14 cellular contexts compared by ENCODE assay signal in the genomic region with DNA sequence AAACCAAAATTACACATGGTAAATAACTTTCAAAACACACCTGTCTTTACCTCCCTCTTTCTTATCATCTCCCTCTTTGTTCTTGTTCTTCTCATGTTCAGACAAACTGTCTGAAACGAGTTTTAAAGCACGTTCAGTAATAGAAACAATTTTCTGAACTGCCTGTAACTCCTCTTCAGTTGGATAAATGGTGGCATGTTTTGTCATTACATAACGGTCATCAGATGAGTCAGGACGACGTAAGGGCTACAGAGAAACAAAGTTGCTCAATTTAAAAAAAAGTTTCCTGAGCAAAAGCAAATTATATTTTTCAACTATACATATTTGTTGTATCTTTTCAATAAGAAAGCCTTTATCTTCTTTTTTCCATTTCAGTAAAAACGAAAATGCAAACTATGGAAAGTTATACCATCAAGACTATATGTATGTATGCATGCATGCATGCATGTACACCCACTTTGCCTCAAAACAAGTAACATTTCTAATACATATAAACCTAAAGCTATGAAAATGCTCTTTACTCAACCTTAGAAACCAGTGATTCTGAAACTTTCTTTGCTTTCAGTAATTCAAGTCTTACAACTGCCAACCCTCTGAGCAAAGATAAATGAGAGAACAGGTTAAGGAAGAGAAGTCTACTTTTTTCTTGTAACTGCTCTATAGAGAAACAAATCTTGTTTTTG. TPM values are rescaled to one million over a fixed set of nuclear protein-coding genes. Genes with fewer than 3 reads are reported as not detected.
DNase-seq lines count a peak whose midpoint lies in the region; ATAC-seq and TF ChIP-seq lines count a peak whose summit lies in the region.
"Had no signal": no experiment of that assay in that cellular context is flagged by ENCODE, and none has a peak within 500 bp of the region (broad histone marks: within the 10 kb centered on the region; RNA-seq: fewer than 3 reads in every experiment).

No MANE protein-coding gene starts in this region.

- H3K36me3 Mint-ChIP-seq in activated naive CD8-positive, alpha-beta T cell treated with anti-CD3 and anti-CD28 coated beads, Interleukin-2, amount 10 ng/mL, durations not matched to agents 7 days and 5 days = peaks cover 31% of the 10 kb centered on the region

- H3K4me1 Mint-ChIP-seq in activated naive CD8-positive, alpha-beta T cell treated with anti-CD3 and anti-CD28 coated beads, Interleukin-2, amount 10 ng/mL, durations not matched to agents 7 days and 5 days = peaks cover 2% of the 10 kb centered on the region

- POLR2A ChIA-PET in activated naive CD8-positive, alpha-beta T cell treated with anti-CD3 and anti-CD28 coated beads, Interleukin-2, amount 10 ng/mL, durations not matched to agents 7 days and 5 days (lab: Charles Lee) = no interaction called here

- no peak for TF ChIP-seq CTCF in AG09309 (IDR thresholded peaks at IDR 0.05; ENCODE audit: control insufficient read depth, insufficient read depth, low read depth, low read length, missing control alignments)

- H3K27ac Mint-ChIP-seq in activated naive CD8-positive, alpha-beta T cell treated with anti-CD3 and anti-CD28 coated beads, Interleukin-2, amount 10 ng/mL, durations not matched to agents 7 days and 5 days = peak overlapping the region; percentile 58

- no peaks in the 10 kb centered on the region for H3K27me3 Mint-ChIP-seq in activated naive CD8-positive, alpha-beta T cell treated with anti-CD3 and anti-CD28 coated beads, Interleukin-2, amount 10 ng/mL, durations not matched to agents 7 days and 5 days
- H3K27me3 Mint-ChIP-seq: activated naive CD4-positive, alpha-beta T cell treated with anti-CD3 and anti-CD28 coated beads, Interleukin-2, amount 50 U/mL, for 24 hours had no signal

- H3K4me3 Mint-ChIP-seq in activated naive CD8-positive, alpha-beta T cell treated with anti-CD3 and anti-CD28 coated beads, Interleukin-2, amount 10 ng/mL, durations not matched to agents 7 days and 5 days = no peak overlapping the region
- H3K4me3 Mint-ChIP-seq: activated naive CD4-positive, alpha-beta T cell treated with anti-CD3 and anti-CD28 coated beads, Interleukin-2, amount 50 U/mL, for 24 hours had no signal

- no peak overlapping the region for H3K4me3 ChIP-seq in AG09309 (ENCODE audit: control insufficient read depth, low read depth, low read length)
- H3K4me3 ChIP-seq: tibial artery had no signal

- no peak for ATAC-seq in activated naive CD8-positive, alpha-beta T cell treated with anti-CD3 and anti-CD28 coated beads, Interleukin-2, amount 10 ng/mL, durations not matched to agents 7 days and 5 days (ENCODE audit: low read depth)
- ATAC-seq: foreskin keratinocyte, HCT116 had no signal

- DNase-seq in AG09309 (ENCODE audit: low read depth) (peak; percentile 14), HS-5 (ENCODE audit: low read depth) (peak; percentile 41), iris pigment epithelial cell (ENCODE audit: low read depth) (peak; percentile 85), SHP77 (lab: John Stamatoyannopoulos, UW) (no peak), NCI-H1436 (lab: John Stamatoyannopoulos, UW) (no peak), C1 segment of cervical spinal cord (lab: John Stamatoyannopoulos, UW) (no peak)
- DNase-seq in activated naive CD8-positive, alpha-beta T cell treated with anti-CD3 and anti-CD28 coated beads, Interleukin-2, amount 10 ng/mL, durations not matched to agents 7 days and 5 days = no peak
- no peak for DNase-seq in activated CD8-positive, alpha-beta memory T cell treated with anti-CD3 and anti-CD28 coated beads, Interleukin-2, amount 50 U/mL, for 4 hours
- DNase-seq: NCI-H345, T1000, tibial artery had no signal

- no peaks in the 10 kb centered on the region for H3K9me3 Mint-ChIP-seq in activated naive CD8-positive, alpha-beta T cell treated with anti-CD3 and anti-CD28 coated beads, Interleukin-2, amount 10 ng/mL, durations not matched to agents 7 days and 5 days
- H3K9me3 Mint-ChIP-seq: activated naive CD4-positive, alpha-beta T cell treated with anti-CD3 and anti-CD28 coated beads, Interleukin-2, amount 50 U/mL, for 24 hours had no signal

RNA-seq across cellular contexts. Expression of a gene that starts 56.0 kb away (rescaled TPM):
- total RNA-seq in activated naive CD8-positive, alpha-beta T cell treated with anti-CD3 and anti-CD28 coated beads, Interleukin-2, amount 10 ng/mL, durations not matched to agents 7 days and 5 days = 10 to 100 TPM; 48.1 to 48.7 TPM

Comparison
In these comparisons a context has a peak if more than half of its experiments do, and no peak if none do; other contexts are left out.
1. DNase-seq: peak in AG09309 (single experiment), HS-5 (single experiment) and iris pigment epithelial cell (single experiment); none in activated naive CD8-positive, alpha-beta T cell treated with anti-CD3 and anti-CD28 coated beads, Interleukin-2, amount 10 ng/mL, durations not matched to agents 7 days and 5 days (single experiment), SHP77 (0 of 2), activated CD8-positive, alpha-beta memory T cell treated with anti-CD3 and anti-CD28 coated beads, Interleukin-2, amount 50 U/mL, for 4 hours (single experiment), NCI-H1436 (single experiment) and C1 segment of cervical spinal cord (0 of 14).